23 cellular contexts compared by ENCODE assay signal in genomic region chr6:123562264-123562663, GRCh38.
DNase-seq lines count a peak whose midpoint lies in the region; ATAC-seq, FAIRE-seq and TF ChIP-seq lines count a peak whose summit lies in the region.
"Had no signal": no experiment of that assay in that cellular context is flagged by ENCODE, and none has a peak within 500 bp of the region (broad histone marks: within the 10 kb centered on the region; RNA-seq: fewer than 3 reads in every experiment).

No MANE protein-coding gene starts in this region.

- H3K4me2 ChIP-seq in GM23338 (peak overlapping the region; percentile 70), mesendoderm (ENCODE audit: low read length) (no peak overlapping the region)
- H3K4me2 ChIP-seq: A549, BLaER1 had no signal

- no peak overlapping the region for H4K5ac ChIP-seq in mesendoderm (ENCODE audit: low read length)

- TF ChIP-seq POLR2A in GM12892 (IDR thresholded peaks at IDR 0.05; ENCODE audit: low read depth, low read length) = no peak

- no peak overlapping the region for H2AFZ ChIP-seq in GM23338
- H2AFZ ChIP-seq: GM23248 had no signal

- peaks cover 3% of the 10 kb centered on the region; the same call in 2 of the 3 replicates for H3K9me3 Mint-ChIP-seq in GM23338
- peaks cover 4% of the 10 kb centered on the region; the same call in 1 of the 2 replicates for H3K9me3 Mint-ChIP-seq in WTC11
- H3K9me3 Mint-ChIP-seq: CD8-positive, alpha-beta T cell had no signal

- peak overlapping the region; percentile 31 for H3K4ac ChIP-seq in mesendoderm (ENCODE audit: low read depth, low read length)

- H3K27me3 ChIP-seq in GM23338 (ENCODE audit: insufficient read depth) = no peaks in the 10 kb centered on the region
- no peaks in the 10 kb centered on the region for H3K27me3 ChIP-seq in mesendoderm (ENCODE audit: insufficient read depth, low read length, poor library complexity)
- H3K27me3 ChIP-seq: BLaER1 had no signal

- H3K79me1 ChIP-seq in mesendoderm (ENCODE audit: low read length) = no peaks in the 10 kb centered on the region

- peaks cover 71% of the 10 kb centered on the region for H3K4me1 Mint-ChIP-seq in GM23338
- H3K4me1 Mint-ChIP-seq in WTC11 = peaks cover 89% of the 10 kb centered on the region
- H3K4me1 Mint-ChIP-seq: B cell; CD4-positive, CD25-positive, alpha-beta regulatory T cell had no signal

- H3K27ac ChIP-seq in GM23338 (ENCODE audit: low read depth) (peak overlapping the region; percentile 82), mesendoderm (ENCODE audit: low read depth, low read length) (peak overlapping the region; percentile 48)
- H3K27ac ChIP-seq: A549, BLaER1, C4-2B, GM23248 had no signal

- H3F3A ChIP-seq in GM23338 (replicated peaks; ENCODE audit: low read depth) = no peaks in the 10 kb centered on the region

- CTCF ChIA-PET in WTC11 (lab: Charles Lee) = interaction anchor here (2.5 kb wide), 1 partner anchor 153 kb away, joined by 12 read pairs; no protein-coding TSS in a partner anchor

- no peak overlapping the region for H4K8ac ChIP-seq in mesendoderm (ENCODE audit: low read depth, low read length)

- peak; percentile 75 for ATAC-seq in GM23338
- ATAC-seq in WTC11 = peak; percentile 73; the same call in 1 of the 2 replicates
- ATAC-seq in HG03039 (IDR thresholded peaks at IDR 0.05; ENCODE audit: unreplicated experiment) = no peak
- ATAC-seq: A549; CD8-positive, alpha-beta T cell had no signal

- no peak for TF ChIP-seq CTCF in GM23338 (conservative IDR thresholded peaks at IDR 0.05; ENCODE audit: low read depth in 2 of 2)
- TF ChIP-seq CTCF in WTC11 (IDR thresholded peaks at IDR 0.05) = no peak

- no peak for FAIRE-seq in GM12892 (lab: Jason Lieb, UNC)
- FAIRE-seq: A549, G401.6, GM19239, H54 had no signal

- peaks cover 6% of the 10 kb centered on the region for H3K27me3 Mint-ChIP-seq in GM23338 (ENCODE audit: insufficient read depth, low read depth, poor library complexity)
- no peaks in the 10 kb centered on the region for H3K27me3 Mint-ChIP-seq in WTC11 (ENCODE audit: low read depth)
- H3K27me3 Mint-ChIP-seq: B cell; CD4-positive, CD25-positive, alpha-beta regulatory T cell had no signal

- H2BK5ac ChIP-seq in mesendoderm (ENCODE audit: low read length) = no peak overlapping the region

- H2BK15ac ChIP-seq in mesendoderm (replicated peaks; ENCODE audit: low read depth) = no peak overlapping the region

- H2AK5ac ChIP-seq in mesendoderm (ENCODE audit: low read length) = no peak overlapping the region

- H3K27ac Mint-ChIP-seq in GM23338 = peak overlapping the region; percentile 89
- H3K27ac Mint-ChIP-seq in WTC11 = peak overlapping the region; percentile 94
- H3K27ac Mint-ChIP-seq: B cell; CD4-positive, CD25-positive, alpha-beta regulatory T cell; CD8-positive, alpha-beta T cell; HFFc6 had no signal

- H2BK120ac ChIP-seq in mesendoderm (ENCODE audit: low read depth, low read length) = no peak overlapping the region

- H4K20me1 ChIP-seq in GM23338 (replicated peaks; ENCODE audit: insufficient read depth) = no peaks in the 10 kb centered on the region
- H4K20me1 ChIP-seq: BLaER1 had no signal

- peak overlapping the region; percentile 68 for H3K18ac ChIP-seq in mesendoderm (ENCODE audit: low read length)

- H3K9ac ChIP-seq in mesendoderm (ENCODE audit: low read length) = no peak overlapping the region
- H3K9ac ChIP-seq: BLaER1, GM23248 had no signal

- H3K36me3 Mint-ChIP-seq in GM23338 (ENCODE audit: low read depth) (peaks cover 33% of the 10 kb centered on the region; the same call in 2 of the 3 replicates), WTC11 (peaks cover 13% of the 10 kb centered on the region)
- H3K36me3 Mint-ChIP-seq: CD4-positive, CD25-positive, alpha-beta regulatory T cell; CD8-positive, alpha-beta T cell had no signal

- POLR2A ChIA-PET in WTC11 (lab: Charles Lee) = no interaction called here

- H3K4me1 ChIP-seq in GM23338 (ENCODE audit: insufficient read depth) (peaks cover 56% of the 10 kb centered on the region), mesendoderm (ENCODE audit: control insufficient read depth, low read depth, low read length) (peaks cover 1% of the 10 kb centered on the region)
- H3K4me1 ChIP-seq: A549, BLaER1 had no signal

- 0 out of 2 replicates have a peak overlapping the region, but pooled peaks have one; percentile 22 for H3K4me3 ChIP-seq in GM23338
- H3K4me3 ChIP-seq in mesendoderm (ENCODE audit: low read length) = no peak overlapping the region
- H3K4me3 ChIP-seq: A549, BLaER1, GM23248, HAP-1 had no signal

- H3K79me2 ChIP-seq in GM23338 (replicated peaks; ENCODE audit: insufficient read depth) = no peaks in the 10 kb centered on the region
- H3K79me2 ChIP-seq in mesendoderm (ENCODE audit: control insufficient read depth, insufficient read depth, low read length) = no peaks in the 10 kb centered on the region

- no peak overlapping the region for H3K23ac ChIP-seq in mesendoderm (ENCODE audit: low read length)

- H3K4me3 Mint-ChIP-seq in GM23338 (no peak overlapping the region; the same call in 2 of the 3 replicates), WTC11 (peak overlapping the region; percentile 8)
- H3K4me3 Mint-ChIP-seq: B cell; CD4-positive, CD25-positive, alpha-beta regulatory T cell; CD8-positive, alpha-beta T cell; HFFc6 had no signal

- H3K36me3 ChIP-seq in GM23338 (ENCODE audit: insufficient read depth) = no peaks in the 10 kb centered on the region
- H3K36me3 ChIP-seq in mesendoderm (ENCODE audit: control insufficient read depth, insufficient read depth, low read length) = no peaks in the 10 kb centered on the region
- H3K36me3 ChIP-seq: BLaER1, HAP-1 had no signal

- H3K56ac ChIP-seq in mesendoderm (ENCODE audit: low read length) = no peak overlapping the region

- DNase-seq in GM23338 (ENCODE audit: low spot score) = no peak
- DNase-seq in WTC11 (ENCODE audit: low spot score) = no peak
- peak; percentile 52 for DNase-seq in mesendoderm
- DNase-seq in NCI-H2081 treated with DMSO at 0.1 percent for 48 hours (lab: John Stamatoyannopoulos, UW) = no peak
- DNase-seq in GM12892 (ENCODE audit: insufficient read length) = no peak
- DNase-seq in Kasumi-1 (lab: John Stamatoyannopoulos, UW) = no peak
- DNase-seq: 8988T; Caco-2; CD4-positive, CD25-positive, alpha-beta regulatory T cell; CD8-positive, alpha-beta T cell; DMS153; DND-41; GM23248; HFFc6 had no signal

- no peaks in the 10 kb centered on the region for H3K9me2 ChIP-seq in GM23338 (ENCODE audit: insufficient read depth)

- no CpG with 5 or more reads among the region's 1 CpG for WGBS in mesendoderm (ENCODE audit: extremely low coverage, insufficient coverage, low lambda C conversion rate)

TF ChIP-seq in GM23338, 12 proteins besides CTCF, POLR2A, EP300 and RAD21 (continues in another document):
- TF ChIP-seq POLR2AphosphoS5 (IDR thresholded peaks at IDR 0.05; ENCODE audit: low read depth) (no peak; the same call in 1 of the 2 replicates), STAT1 (IDR thresholded peaks at IDR 0.05; ENCODE audit: unreplicated experiment) (no peak), EZH2phosphoT487 (IDR thresholded peaks at IDR 0.05; ENCODE audit: unreplicated experiment) (no peak), JUNB (IDR thresholded peaks at IDR 0.05; ENCODE audit: unreplicated experiment) (no peak), CREB1 (CRISPR knock-in tag; IDR thresholded peaks at IDR 0.05; ENCODE audit: low read depth) (no peak)

TF ChIP-seq in WTC11, 78 proteins besides CTCF, POLR2A, EP300 and RAD21:
- no peak for TF ChIP-seq TEAD1 (CRISPR knock-in tag; IDR thresholded peaks at IDR 0.05)
- TF ChIP-seq JUN (CRISPR knock-in tag; IDR thresholded peaks at IDR 0.05) = no peak
- TF ChIP-seq ZNF425 (CRISPR knock-in tag; conservative IDR thresholded peaks at IDR 0.05) = no peak
- no peak for TF ChIP-seq TP53 (CRISPR knock-in tag; IDR thresholded peaks at IDR 0.05)
